Comparison of ENCODE assay signal across 7 cellular contexts in genomic region chr7:127107601-127108007, GRCh38.
DNase-seq lines count a peak whose midpoint lies in the region; ATAC-seq and TF ChIP-seq lines count a peak whose summit lies in the region.

No MANE protein-coding gene starts in this region.

- POLR2A ChIA-PET in RWPE1 (lab: Yijun Ruan, JAX; ENCODE audit: low non-redundant PET) = no interaction called here

- peak; percentile 93 for ATAC-seq in GM21360 (IDR thresholded peaks at IDR 0.05; ENCODE audit: unreplicated experiment)
- peak; percentile 79 for ATAC-seq in HG03442 (IDR thresholded peaks at IDR 0.05; ENCODE audit: unreplicated experiment)

- H3K27ac ChIP-seq in RWPE1 = no peak overlapping the region

- peak; percentile 47 for TF ChIP-seq CTCF in RWPE1 (conservative IDR thresholded peaks at IDR 0.05; ENCODE audit: low read depth)

- CTCF ChIA-PET in RWPE1 (lab: Yijun Ruan, JAX) = interaction anchor here (0.6 kb wide), 2 partner anchors 17 to 387 kb away, joined by 3 to 5 read pairs; no protein-coding TSS in a partner anchor

- DNase-seq in GM04504 (ENCODE audit: low read depth) (peak; percentile 10), RWPE1 (ENCODE audit: low spot score) (peak; percentile 41), dermis microvascular lymphatic vessel endothelial cell (ENCODE audit: low read depth in 2 of 2) (peak; percentile 56 to 65), myocyte (ENCODE audit: low read depth) (peak; percentile 64)
- DNase-seq in activated CD4-positive, CD25-positive, alpha-beta regulatory T cell (lab: John Stamatoyannopoulos, UW) = no peak

Comparison
In these comparisons a context has a peak if more than half of its experiments do, and no peak if none do; other contexts are left out.
1. DNase-seq: peak in GM04504 (single experiment), RWPE1 (single experiment), dermis microvascular lymphatic vessel endothelial cell (2 of 2) and myocyte (single experiment); none in activated CD4-positive, CD25-positive, alpha-beta regulatory T cell (0 of 4).